1 cellular context compared by ENCODE assay signal in the genomic region with DNA sequence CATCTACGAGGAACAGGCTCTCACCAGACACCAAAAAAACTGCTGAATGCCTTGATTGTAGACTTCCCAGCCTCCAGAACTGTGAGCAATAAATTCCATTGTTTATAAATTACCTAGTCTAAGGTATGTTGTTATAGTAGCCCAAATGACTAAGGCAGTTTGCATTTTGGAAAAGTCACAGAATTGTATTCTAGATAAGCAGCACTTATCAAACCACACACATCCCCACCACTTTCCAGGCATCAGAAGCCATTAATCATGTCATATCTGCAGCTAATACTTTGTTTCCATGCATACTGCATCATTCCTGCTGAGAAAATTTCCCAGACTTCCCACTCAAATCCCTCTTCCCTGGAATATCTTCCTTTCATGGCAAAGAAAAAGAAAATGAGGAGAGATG.
A peak's percentile ranks its signal among the peaks of the same experiment; 100 is the strongest.
TF ChIP-seq lines count a peak whose summit lies in the region.

No MANE protein-coding gene starts in this region.

TF ChIP-seq in K562, 482 proteins besides CTCF, POLR2A, EP300 and RAD21 (continued from another document and continues in another):
- TF ChIP-seq EWSR1 (IDR thresholded peaks at IDR 0.05; ENCODE audit: borderline replicate concordance, low read depth, partially characterized antibody), result no peak
- no peak for TF ChIP-seq RBM15 (IDR thresholded peaks at IDR 0.05; ENCODE audit: insufficient read depth, low read length)
- TF ChIP-seq, protein P1, sequence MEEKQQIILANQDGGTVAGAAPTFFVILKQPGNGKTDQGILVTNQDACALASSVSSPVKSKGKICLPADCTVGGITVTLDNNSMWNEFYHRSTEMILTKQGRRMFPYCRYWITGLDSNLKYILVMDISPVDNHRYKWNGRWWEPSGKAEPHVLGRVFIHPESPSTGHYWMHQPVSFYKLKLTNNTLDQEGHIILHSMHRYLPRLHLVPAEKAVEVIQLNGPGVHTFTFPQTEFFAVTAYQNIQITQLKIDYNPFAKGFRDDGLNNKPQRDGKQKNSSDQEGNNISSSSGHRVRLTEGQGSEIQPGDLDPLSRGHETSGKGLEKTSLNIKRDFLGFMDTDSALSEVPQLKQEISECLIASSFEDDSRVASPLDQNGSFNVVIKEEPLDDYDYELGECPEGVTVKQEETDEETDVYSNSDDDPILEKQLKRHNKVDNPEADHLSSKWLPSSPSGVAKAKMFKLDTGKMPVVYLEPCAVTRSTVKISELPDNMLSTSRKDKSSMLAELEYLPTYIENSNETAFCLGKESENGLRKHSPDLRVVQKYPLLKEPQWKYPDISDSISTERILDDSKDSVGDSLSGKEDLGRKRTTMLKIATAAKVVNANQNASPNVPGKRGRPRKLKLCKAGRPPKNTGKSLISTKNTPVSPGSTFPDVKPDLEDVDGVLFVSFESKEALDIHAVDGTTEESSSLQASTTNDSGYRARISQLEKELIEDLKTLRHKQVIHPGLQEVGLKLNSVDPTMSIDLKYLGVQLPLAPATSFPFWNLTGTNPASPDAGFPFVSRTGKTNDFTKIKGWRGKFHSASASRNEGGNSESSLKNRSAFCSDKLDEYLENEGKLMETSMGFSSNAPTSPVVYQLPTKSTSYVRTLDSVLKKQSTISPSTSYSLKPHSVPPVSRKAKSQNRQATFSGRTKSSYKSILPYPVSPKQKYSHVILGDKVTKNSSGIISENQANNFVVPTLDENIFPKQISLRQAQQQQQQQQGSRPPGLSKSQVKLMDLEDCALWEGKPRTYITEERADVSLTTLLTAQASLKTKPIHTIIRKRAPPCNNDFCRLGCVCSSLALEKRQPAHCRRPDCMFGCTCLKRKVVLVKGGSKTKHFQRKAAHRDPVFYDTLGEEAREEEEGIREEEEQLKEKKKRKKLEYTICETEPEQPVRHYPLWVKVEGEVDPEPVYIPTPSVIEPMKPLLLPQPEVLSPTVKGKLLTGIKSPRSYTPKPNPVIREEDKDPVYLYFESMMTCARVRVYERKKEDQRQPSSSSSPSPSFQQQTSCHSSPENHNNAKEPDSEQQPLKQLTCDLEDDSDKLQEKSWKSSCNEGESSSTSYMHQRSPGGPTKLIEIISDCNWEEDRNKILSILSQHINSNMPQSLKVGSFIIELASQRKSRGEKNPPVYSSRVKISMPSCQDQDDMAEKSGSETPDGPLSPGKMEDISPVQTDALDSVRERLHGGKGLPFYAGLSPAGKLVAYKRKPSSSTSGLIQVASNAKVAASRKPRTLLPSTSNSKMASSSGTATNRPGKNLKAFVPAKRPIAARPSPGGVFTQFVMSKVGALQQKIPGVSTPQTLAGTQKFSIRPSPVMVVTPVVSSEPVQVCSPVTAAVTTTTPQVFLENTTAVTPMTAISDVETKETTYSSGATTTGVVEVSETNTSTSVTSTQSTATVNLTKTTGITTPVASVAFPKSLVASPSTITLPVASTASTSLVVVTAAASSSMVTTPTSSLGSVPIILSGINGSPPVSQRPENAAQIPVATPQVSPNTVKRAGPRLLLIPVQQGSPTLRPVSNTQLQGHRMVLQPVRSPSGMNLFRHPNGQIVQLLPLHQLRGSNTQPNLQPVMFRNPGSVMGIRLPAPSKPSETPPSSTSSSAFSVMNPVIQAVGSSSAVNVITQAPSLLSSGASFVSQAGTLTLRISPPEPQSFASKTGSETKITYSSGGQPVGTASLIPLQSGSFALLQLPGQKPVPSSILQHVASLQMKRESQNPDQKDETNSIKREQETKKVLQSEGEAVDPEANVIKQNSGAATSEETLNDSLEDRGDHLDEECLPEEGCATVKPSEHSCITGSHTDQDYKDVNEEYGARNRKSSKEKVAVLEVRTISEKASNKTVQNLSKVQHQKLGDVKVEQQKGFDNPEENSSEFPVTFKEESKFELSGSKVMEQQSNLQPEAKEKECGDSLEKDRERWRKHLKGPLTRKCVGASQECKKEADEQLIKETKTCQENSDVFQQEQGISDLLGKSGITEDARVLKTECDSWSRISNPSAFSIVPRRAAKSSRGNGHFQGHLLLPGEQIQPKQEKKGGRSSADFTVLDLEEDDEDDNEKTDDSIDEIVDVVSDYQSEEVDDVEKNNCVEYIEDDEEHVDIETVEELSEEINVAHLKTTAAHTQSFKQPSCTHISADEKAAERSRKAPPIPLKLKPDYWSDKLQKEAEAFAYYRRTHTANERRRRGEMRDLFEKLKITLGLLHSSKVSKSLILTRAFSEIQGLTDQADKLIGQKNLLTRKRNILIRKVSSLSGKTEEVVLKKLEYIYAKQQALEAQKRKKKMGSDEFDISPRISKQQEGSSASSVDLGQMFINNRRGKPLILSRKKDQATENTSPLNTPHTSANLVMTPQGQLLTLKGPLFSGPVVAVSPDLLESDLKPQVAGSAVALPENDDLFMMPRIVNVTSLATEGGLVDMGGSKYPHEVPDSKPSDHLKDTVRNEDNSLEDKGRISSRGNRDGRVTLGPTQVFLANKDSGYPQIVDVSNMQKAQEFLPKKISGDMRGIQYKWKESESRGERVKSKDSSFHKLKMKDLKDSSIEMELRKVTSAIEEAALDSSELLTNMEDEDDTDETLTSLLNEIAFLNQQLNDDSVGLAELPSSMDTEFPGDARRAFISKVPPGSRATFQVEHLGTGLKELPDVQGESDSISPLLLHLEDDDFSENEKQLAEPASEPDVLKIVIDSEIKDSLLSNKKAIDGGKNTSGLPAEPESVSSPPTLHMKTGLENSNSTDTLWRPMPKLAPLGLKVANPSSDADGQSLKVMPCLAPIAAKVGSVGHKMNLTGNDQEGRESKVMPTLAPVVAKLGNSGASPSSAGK (IDR thresholded peaks at IDR 0.05), result no peak
- TF ChIP-seq, protein P2, sequence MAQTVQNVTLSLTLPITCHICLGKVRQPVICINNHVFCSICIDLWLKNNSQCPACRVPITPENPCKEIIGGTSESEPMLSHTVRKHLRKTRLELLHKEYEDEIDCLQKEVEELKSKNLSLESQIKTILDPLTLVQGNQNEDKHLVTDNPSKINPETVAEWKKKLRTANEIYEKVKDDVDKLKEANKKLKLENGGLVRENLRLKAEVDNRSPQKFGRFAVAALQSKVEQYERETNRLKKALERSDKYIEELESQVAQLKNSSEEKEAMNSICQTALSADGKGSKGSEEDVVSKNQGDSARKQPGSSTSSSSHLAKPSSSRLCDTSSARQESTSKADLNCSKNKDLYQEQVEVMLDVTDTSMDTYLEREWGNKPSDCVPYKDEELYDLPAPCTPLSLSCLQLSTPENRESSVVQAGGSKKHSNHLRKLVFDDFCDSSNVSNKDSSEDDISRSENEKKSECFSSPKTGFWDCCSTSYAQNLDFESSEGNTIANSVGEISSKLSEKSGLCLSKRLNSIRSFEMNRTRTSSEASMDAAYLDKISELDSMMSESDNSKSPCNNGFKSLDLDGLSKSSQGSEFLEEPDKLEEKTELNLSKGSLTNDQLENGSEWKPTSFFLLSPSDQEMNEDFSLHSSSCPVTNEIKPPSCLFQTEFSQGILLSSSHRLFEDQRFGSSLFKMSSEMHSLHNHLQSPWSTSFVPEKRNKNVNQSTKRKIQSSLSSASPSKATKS (CRISPR knock-in tag; IDR thresholded peaks at IDR 0.05), result no peak
- no peak for TF ChIP-seq CREM (IDR thresholded peaks at IDR 0.05; ENCODE audit: low read depth)
- TF ChIP-seq, protein P3, sequence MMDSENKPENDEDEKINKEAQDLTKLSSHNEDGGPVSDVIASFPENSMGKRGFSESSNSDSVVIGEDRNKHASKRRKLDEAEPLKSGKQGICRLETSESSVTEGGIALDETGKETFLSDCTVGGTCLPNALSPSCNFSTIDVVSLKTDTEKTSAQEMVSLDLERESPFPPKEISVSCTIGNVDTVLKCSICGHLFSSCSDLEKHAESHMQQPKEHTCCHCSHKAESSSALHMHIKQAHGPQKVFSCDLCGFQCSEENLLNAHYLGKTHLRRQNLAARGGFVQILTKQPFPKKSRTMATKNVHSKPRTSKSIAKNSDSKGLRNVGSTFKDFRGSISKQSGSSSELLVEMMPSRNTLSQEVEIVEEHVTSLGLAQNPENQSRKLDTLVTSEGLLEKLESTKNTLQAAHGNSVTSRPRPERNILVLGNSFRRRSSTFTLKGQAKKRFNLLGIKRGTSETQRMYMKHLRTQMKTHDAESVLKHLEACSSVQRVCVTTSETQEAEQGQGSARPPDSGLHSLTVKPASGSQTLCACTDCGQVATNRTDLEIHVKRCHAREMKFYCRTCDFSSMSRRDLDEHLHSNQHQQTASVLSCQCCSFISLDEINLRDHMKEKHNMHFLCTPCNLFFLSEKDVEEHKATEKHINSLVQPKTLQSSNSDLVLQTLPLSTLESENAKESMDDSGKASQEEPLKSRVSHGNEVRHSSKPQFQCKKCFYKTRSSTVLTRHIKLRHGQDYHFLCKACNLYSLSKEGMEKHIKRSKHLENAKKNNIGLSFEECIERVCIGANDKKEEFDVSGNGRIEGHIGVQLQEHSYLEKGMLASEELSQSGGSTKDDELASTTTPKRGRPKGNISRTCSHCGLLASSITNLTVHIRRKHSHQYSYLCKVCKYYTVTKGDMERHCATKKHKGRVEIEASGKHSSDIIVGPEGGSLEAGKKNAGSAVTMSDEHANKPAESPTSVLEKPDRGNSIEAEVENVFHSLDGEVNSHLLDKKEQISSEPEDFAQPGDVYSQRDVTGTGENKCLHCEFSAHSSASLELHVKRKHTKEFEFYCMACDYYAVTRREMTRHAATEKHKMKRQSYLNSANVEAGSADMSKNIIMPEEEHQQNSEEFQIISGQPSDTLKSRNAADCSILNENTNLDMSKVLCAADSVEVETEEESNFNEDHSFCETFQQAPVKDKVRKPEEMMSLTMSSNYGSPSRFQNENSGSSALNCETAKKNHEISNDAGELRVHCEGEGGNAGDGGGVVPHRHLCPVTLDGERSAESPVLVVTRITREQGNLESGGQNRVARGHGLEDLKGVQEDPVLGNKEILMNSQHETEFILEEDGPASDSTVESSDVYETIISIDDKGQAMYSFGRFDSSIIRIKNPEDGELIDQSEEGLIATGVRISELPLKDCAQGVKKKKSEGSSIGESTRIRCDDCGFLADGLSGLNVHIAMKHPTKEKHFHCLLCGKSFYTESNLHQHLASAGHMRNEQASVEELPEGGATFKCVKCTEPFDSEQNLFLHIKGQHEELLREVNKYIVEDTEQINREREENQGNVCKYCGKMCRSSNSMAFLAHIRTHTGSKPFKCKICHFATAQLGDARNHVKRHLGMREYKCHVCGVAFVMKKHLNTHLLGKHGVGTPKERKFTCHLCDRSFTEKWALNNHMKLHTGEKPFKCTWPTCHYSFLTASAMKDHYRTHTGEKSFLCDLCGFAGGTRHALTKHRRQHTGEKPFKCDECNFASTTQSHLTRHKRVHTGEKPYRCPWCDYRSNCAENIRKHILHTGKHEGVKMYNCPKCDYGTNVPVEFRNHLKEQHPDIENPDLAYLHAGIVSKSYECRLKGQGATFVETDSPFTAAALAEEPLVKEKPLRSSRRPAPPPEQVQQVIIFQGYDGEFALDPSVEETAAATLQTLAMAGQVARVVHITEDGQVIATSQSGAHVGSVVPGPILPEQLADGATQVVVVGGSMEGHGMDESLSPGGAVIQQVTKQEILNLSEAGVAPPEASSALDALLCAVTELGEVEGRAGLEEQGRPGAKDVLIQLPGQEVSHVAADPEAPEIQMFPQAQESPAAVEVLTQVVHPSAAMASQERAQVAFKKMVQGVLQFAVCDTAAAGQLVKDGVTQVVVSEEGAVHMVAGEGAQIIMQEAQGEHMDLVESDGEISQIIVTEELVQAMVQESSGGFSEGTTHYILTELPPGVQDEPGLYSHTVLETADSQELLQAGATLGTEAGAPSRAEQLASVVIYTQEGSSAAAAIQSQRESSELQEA (IDR thresholded peaks at IDR 0.05; ENCODE audit: low read depth), result no peak
- TF ChIP-seq NCOA1 (IDR thresholded peaks at IDR 0.05; ENCODE audit: low read depth), result no peak
- 0 out of 2 replicates have a peak, but pooled peaks have one; percentile 32 for TF ChIP-seq NFE2 (IDR thresholded peaks at IDR 0.05; ENCODE audit: low read depth)
- TF ChIP-seq ZBTB17 (CRISPR knock-in tag; IDR thresholded peaks at IDR 0.05), result no peak
- no peak for TF ChIP-seq CBX2 (IDR thresholded peaks at IDR 0.05; ENCODE audit: insufficient read depth, low read length, poor library complexity, severe bottlenecking)
- TF ChIP-seq TEAD4 (IDR thresholded peaks at IDR 0.05; ENCODE audit: low read length), result peak; percentile 60
- TF ChIP-seq TEAD4 (CRISPR knock-in tag; IDR thresholded peaks at IDR 0.05; ENCODE audit: borderline replicate concordance), result no peak
- no peak for TF ChIP-seq ESRRA (IDR thresholded peaks at IDR 0.05; ENCODE audit: borderline replicate concordance, low read depth)
- no peak for TF ChIP-seq ZNF561 (CRISPR knock-in tag; conservative IDR thresholded peaks at IDR 0.05)
- no peak for TF ChIP-seq ZNF133 (CRISPR knock-in tag; IDR thresholded peaks at IDR 0.05)
- TF ChIP-seq ZZZ3 (IDR thresholded peaks at IDR 0.05), result no peak
- TF ChIP-seq BRD9 (IDR thresholded peaks at IDR 0.05; ENCODE audit: low read depth, partially characterized antibody), result no peak
- TF ChIP-seq, protein P4, sequence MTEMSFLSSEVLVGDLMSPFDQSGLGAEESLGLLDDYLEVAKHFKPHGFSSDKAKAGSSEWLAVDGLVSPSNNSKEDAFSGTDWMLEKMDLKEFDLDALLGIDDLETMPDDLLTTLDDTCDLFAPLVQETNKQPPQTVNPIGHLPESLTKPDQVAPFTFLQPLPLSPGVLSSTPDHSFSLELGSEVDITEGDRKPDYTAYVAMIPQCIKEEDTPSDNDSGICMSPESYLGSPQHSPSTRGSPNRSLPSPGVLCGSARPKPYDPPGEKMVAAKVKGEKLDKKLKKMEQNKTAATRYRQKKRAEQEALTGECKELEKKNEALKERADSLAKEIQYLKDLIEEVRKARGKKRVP (CRISPR knock-in tag; IDR thresholded peaks at IDR 0.05), result no peak
- TF ChIP-seq ZNF165 (CRISPR knock-in tag; IDR thresholded peaks at IDR 0.05; ENCODE audit: borderline replicate concordance), result no peak
- TF ChIP-seq, protein P5, sequence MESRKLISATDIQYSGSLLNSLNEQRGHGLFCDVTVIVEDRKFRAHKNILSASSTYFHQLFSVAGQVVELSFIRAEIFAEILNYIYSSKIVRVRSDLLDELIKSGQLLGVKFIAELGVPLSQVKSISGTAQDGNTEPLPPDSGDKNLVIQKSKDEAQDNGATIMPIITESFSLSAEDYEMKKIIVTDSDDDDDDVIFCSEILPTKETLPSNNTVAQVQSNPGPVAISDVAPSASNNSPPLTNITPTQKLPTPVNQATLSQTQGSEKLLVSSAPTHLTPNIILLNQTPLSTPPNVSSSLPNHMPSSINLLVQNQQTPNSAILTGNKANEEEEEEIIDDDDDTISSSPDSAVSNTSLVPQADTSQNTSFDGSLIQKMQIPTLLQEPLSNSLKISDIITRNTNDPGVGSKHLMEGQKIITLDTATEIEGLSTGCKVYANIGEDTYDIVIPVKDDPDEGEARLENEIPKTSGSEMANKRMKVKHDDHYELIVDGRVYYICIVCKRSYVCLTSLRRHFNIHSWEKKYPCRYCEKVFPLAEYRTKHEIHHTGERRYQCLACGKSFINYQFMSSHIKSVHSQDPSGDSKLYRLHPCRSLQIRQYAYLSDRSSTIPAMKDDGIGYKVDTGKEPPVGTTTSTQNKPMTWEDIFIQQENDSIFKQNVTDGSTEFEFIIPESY (CRISPR knock-in tag; IDR thresholded peaks at IDR 0.05), result no peak
- no peak for TF ChIP-seq ZFX (CRISPR knock-in tag; IDR thresholded peaks at IDR 0.05)
- peak; percentile 42; the same call in 1 of the 2 replicates for TF ChIP-seq TAL1 (IDR thresholded peaks at IDR 0.05)
- no peak for TF ChIP-seq KAT7 (CRISPR knock-in tag; IDR thresholded peaks at IDR 0.05; ENCODE audit: borderline replicate concordance)
- TF ChIP-seq, protein P6, sequence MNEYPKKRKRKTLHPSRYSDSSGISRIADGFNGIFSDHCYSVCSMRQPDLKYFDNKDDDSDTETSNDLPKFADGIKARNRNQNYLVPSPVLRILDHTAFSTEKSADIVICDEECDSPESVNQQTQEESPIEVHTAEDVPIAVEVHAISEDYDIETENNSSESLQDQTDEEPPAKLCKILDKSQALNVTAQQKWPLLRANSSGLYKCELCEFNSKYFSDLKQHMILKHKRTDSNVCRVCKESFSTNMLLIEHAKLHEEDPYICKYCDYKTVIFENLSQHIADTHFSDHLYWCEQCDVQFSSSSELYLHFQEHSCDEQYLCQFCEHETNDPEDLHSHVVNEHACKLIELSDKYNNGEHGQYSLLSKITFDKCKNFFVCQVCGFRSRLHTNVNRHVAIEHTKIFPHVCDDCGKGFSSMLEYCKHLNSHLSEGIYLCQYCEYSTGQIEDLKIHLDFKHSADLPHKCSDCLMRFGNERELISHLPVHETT (CRISPR knock-in tag; conservative IDR thresholded peaks at IDR 0.05 in 1 of 2, IDR thresholded peaks at IDR 0.05 in 1 of 2), result no peak
- no peak for TF ChIP-seq SMARCE1 (IDR thresholded peaks at IDR 0.05)
- no peak for TF ChIP-seq FOXA3 (CRISPR knock-in tag; conservative IDR thresholded peaks at IDR 0.05 in 1 of 2, IDR thresholded peaks at IDR 0.05 in 1 of 2)
